ENCODE assay signal across 25 cellular contexts in the genomic region with DNA sequence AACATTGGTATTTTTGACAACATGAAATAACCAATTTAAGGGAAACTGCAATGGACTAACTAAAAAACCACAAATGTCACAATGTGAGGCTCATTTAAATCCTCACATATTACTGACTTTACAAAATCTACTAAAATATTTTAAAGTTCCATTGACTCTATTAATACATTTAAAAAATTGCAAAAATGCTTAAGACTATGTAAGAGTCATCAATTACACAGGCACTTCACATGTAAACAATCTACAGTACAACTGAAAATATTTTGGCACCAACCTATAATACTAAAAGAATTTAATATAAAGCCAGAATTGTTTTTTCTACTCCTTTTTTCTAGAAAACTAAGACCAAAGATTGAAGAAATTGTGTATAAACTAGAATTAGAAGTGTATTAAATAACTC.
"Had no signal": no experiment of that assay in that cellular context is flagged by ENCODE, and none has a peak within 500 bp of the region (broad histone marks: within the 10 kb centered on the region; RNA-seq: fewer than 3 reads in every experiment).

No MANE protein-coding gene starts in this region.

- DNase-seq: dermis blood vessel endothelial cell; effector memory CD4-positive, alpha-beta T cell; foreskin keratinocyte; kidney; mucosa of descending colon; naive B cell; pancreas; stimulated activated CD4-positive, alpha-beta T cell treated with anti-CD3 and anti-CD28 coated beads, Interleukin-12 subunit alpha, Interleukin-12 subunit beta, amount 100 ng/mL, for 4 hours; stimulated activated CD4-positive, alpha-beta T cell treated with anti-CD3 and anti-CD28 coated beads, Interleukin-1b, Interleukin-23, amount 100 ng/mL, for 48 hours; stimulated activated CD4-positive, alpha-beta T cell treated with anti-CD3 and anti-CD28 coated beads, Interleukin-4, amount 100 ng/mL, for 1 hour; stimulated activated CD8-positive, alpha-beta memory T cell treated with anti-CD3 and anti-CD28 coated beads, Interleukin-4, amount 100 ng/mL, for 48 hours; stimulated activated naive CD4-positive, alpha-beta T cell; stimulated activated naive CD8-positive, alpha-beta T cell treated with anti-CD3 and anti-CD28 coated beads, Interleukin-15, amount 100 ng/mL, for 72 hours; transverse colon had no signal

- H3K27me3 ChIP-seq: foreskin keratinocyte, neutrophil, right atrium auricular region, suprapubic skin, transverse colon had no signal

- H3K4me3 ChIP-seq: coronary artery, esophagus muscularis mucosa, lung, mucosa of descending colon, pancreas, prostate gland, right atrium auricular region, smooth muscle cell, suprapubic skin, transverse colon had no signal

- H3K9me3 ChIP-seq: esophagus muscularis mucosa, mucosa of descending colon, neutrophil, pancreas, prostate gland, suprapubic skin, transverse colon had no signal

- H3K4me1 ChIP-seq: esophagus muscularis mucosa, foreskin keratinocyte, pancreas, prostate gland, right atrium auricular region, suprapubic skin, transverse colon had no signal

- H3K36me3 ChIP-seq: esophagus muscularis mucosa, neutrophil, pancreas, prostate gland, right atrium auricular region, suprapubic skin, transverse colon had no signal

- ATAC-seq: foreskin keratinocyte; left lobe of liver; mucosa of descending colon; natural killer cell treated with Interleukin-12 subunit alpha and Interleukin-12 subunit beta and Interleukin-15 and Interleukin-18, amount 100 ng/mL, for 72 hours; pancreas; sciatic nerve; stimulated activated naive CD8-positive, alpha-beta T cell treated with anti-CD3 and anti-CD28 coated beads, Interleukin-15, amount 100 ng/mL, for 72 hours had no signal
